In genomic region chr11:70551323-70552166, GRCh38 we compare ENCODE assay signal across 21 cellular contexts.
DNase-seq lines count a peak whose midpoint lies in the region; ATAC-seq and TF ChIP-seq lines count a peak whose summit lies in the region.
"Had no signal": no experiment of that assay in that cellular context is flagged by ENCODE, and none has a peak within 500 bp of the region (broad histone marks: within the 10 kb centered on the region; RNA-seq: fewer than 3 reads in every experiment).

No MANE protein-coding gene starts in this region.

- H3K27ac Mint-ChIP-seq in neural progenitor cell: peak overlapping the region; percentile 88
- H3K27ac Mint-ChIP-seq: CD4-positive, CD25-positive, alpha-beta regulatory T cell had no signal

- DNase-seq in AG08396 (ENCODE audit: low spot score): peak; percentile 70
- peak; percentile 16 for DNase-seq in Karpas-422
- peak; percentile 7 for DNase-seq in fibroblast of peridontal ligament (ENCODE audit: extremely low read depth)
- peak; percentile 33 for DNase-seq in neural progenitor cell (ENCODE audit: low spot score)
- DNase-seq in NCI-H774 (lab: John Stamatoyannopoulos, UW): no peak
- no peak for DNase-seq in SHP77 treated with DMSO at 0.1 percent for 48 hours (lab: John Stamatoyannopoulos, UW)
- no peak for DNase-seq in dermis blood vessel endothelial cell
- DNase-seq: activated CD4-positive, alpha-beta T cell treated with anti-CD3 and anti-CD28 coated beads, Interleukin-2, amount 50 U/mL, for 4 hours; activated CD8-positive, alpha-beta memory T cell treated with anti-CD3 and anti-CD28 coated beads, Interleukin-2, amount 50 U/mL, for 4 hours; brain microvascular endothelial cell; CD4-positive, CD25-positive, alpha-beta regulatory T cell; effector CD4-positive, alpha-beta T cell; erythroblast; foreskin melanocyte; hypothalamus; NCI-H2029 treated with DMSO at 0.1 percent for 48 hours; NCI-H2227 treated with DMSO at 0.1 percent for 48 hours; NCI-H748 treated with DMSO at 0.1 percent for 48 hours; T-helper 9 cell had no signal

- H3K9me3 ChIP-seq in Karpas-422 (ENCODE audit: low read length) (no peaks in the 10 kb centered on the region), neural progenitor cell (ENCODE audit: low read depth) (no peaks in the 10 kb centered on the region)
- H3K9me3 ChIP-seq: upper lobe of left lung had no signal

- H3K9me3 Mint-ChIP-seq in neural progenitor cell: no peaks in the 10 kb centered on the region
- H3K9me3 Mint-ChIP-seq: CD4-positive, CD25-positive, alpha-beta regulatory T cell had no signal

- no peaks in the 10 kb centered on the region for H4K20me1 ChIP-seq in Karpas-422 (ENCODE audit: insufficient read depth, low read depth, low read length)
- H4K20me1 ChIP-seq in neural progenitor cell (ENCODE audit: low read depth): peaks cover 5% of the 10 kb centered on the region

- no peaks in the 10 kb centered on the region for H3K4me1 ChIP-seq in Karpas-422 (ENCODE audit: low read length)
- peaks cover 33% of the 10 kb centered on the region for H3K4me1 ChIP-seq in neural progenitor cell

- peaks cover 18% of the 10 kb centered on the region for H3F3A ChIP-seq in neural progenitor cell (ENCODE audit: low read depth)

- no peak overlapping the region for H2AFZ ChIP-seq in Karpas-422 (ENCODE audit: low read length)
- H2AFZ ChIP-seq in neural progenitor cell (replicated peaks): no peak overlapping the region

- H3K9ac ChIP-seq in Karpas-422 (ENCODE audit: low read length): no peak overlapping the region
- no peak overlapping the region for H3K9ac ChIP-seq in neural progenitor cell

- no peak overlapping the region for H3K27ac ChIP-seq in Karpas-422 (ENCODE audit: low read length)
- no peak overlapping the region for H3K27ac ChIP-seq in neural progenitor cell
- H3K27ac ChIP-seq: brain microvascular endothelial cell, upper lobe of left lung had no signal

- no peak overlapping the region for H3K4me3 Mint-ChIP-seq in neural progenitor cell
- H3K4me3 Mint-ChIP-seq: CD4-positive, CD25-positive, alpha-beta regulatory T cell had no signal

- H3K4me3 ChIP-seq in Karpas-422 (ENCODE audit: low read length): no peak overlapping the region
- H3K4me3 ChIP-seq in neural progenitor cell: no peak overlapping the region
- H3K4me3 ChIP-seq: upper lobe of left lung had no signal

- no peaks in the 10 kb centered on the region for H3K79me2 ChIP-seq in Karpas-422 (ENCODE audit: low read length)
- no peaks in the 10 kb centered on the region for H3K79me2 ChIP-seq in neural progenitor cell (ENCODE audit: low read depth)

- no peaks in the 10 kb centered on the region for H3K27me3 ChIP-seq in Karpas-422 (ENCODE audit: low read length)
- no peaks in the 10 kb centered on the region for H3K27me3 ChIP-seq in neural progenitor cell
- H3K27me3 ChIP-seq: brain microvascular endothelial cell, upper lobe of left lung had no signal

- peaks cover 7% of the 10 kb centered on the region for H3K27me3 Mint-ChIP-seq in neural progenitor cell (ENCODE audit: insufficient read depth, low read depth)
- H3K27me3 Mint-ChIP-seq: CD4-positive, CD25-positive, alpha-beta regulatory T cell had no signal

- no peaks in the 10 kb centered on the region for H3K36me3 ChIP-seq in Karpas-422 (ENCODE audit: insufficient read depth, low read length)
- no peaks in the 10 kb centered on the region for H3K36me3 ChIP-seq in neural progenitor cell
- H3K36me3 ChIP-seq: brain microvascular endothelial cell, upper lobe of left lung had no signal

- H3K36me3 Mint-ChIP-seq in neural progenitor cell: no peaks in the 10 kb centered on the region
- H3K36me3 Mint-ChIP-seq: CD4-positive, CD25-positive, alpha-beta regulatory T cell had no signal

- H3K9me2 ChIP-seq in Karpas-422 (replicated peaks; ENCODE audit: insufficient read depth, low read length): no peaks in the 10 kb centered on the region

- no peak for ATAC-seq in HG03460 (IDR thresholded peaks at IDR 0.05; ENCODE audit: unreplicated experiment)

- H3K4me2 ChIP-seq in Karpas-422 (ENCODE audit: low read depth, low read length, poor library complexity, severe bottlenecking): no peak overlapping the region
- H3K4me2 ChIP-seq in neural progenitor cell: no peak overlapping the region

- peaks cover 71% of the 10 kb centered on the region for H3K4me1 Mint-ChIP-seq in neural progenitor cell
- H3K4me1 Mint-ChIP-seq: CD4-positive, CD25-positive, alpha-beta regulatory T cell had no signal

- no peak for TF ChIP-seq CTCF in neural progenitor cell (IDR thresholded peaks at IDR 0.05)

Comparison
In these comparisons a context has a peak if more than half of its experiments do, and no peak if none do; other contexts are left out.
1. DNase-seq: peak in AG08396 (single experiment), Karpas-422 (single experiment), fibroblast of peridontal ligament (single experiment) and neural progenitor cell (single experiment); none in NCI-H774 (single experiment), SHP77 treated with DMSO at 0.1 percent for 48 hours (single experiment) and dermis blood vessel endothelial cell (single experiment).